13 cellular contexts compared by ENCODE assay signal in genomic region chr2:64115808-64116598, GRCh38. TPM values are rescaled to one million over a fixed set of nuclear protein-coding genes. Genes with fewer than 3 reads are reported as not detected.
A peak's percentile ranks its signal among the peaks of the same experiment; 100 is the strongest.
DNase-seq lines count a peak whose midpoint lies in the region; TF ChIP-seq lines count a peak whose summit lies in the region.
"Had no signal": no experiment of that assay in that cellular context is flagged by ENCODE, and none has a peak within 500 bp of the region (broad histone marks: within the 10 kb centered on the region; RNA-seq: fewer than 3 reads in every experiment).

No MANE protein-coding gene starts in this region.

- peaks cover 5% of the 10 kb centered on the region for H3K36me3 Mint-ChIP-seq in nephron progenitor cell (ENCODE audit: low read depth)

- H3K4me3 ChIP-seq in KMS-11 (IDR thresholded peaks at IDR 0.05; ENCODE audit: insufficient read depth, low read depth, low read length) (peak overlapping the region; percentile 3), dorsolateral prefrontal cortex (no peak overlapping the region), parathyroid adenoma (ENCODE audit: low read depth, low read length) (no peak overlapping the region)

- H3K4me3 Mint-ChIP-seq in nephron progenitor cell = no peak overlapping the region

- H3K36me3 ChIP-seq in KMS-11 (ENCODE audit: insufficient read depth) (no peaks in the 10 kb centered on the region), parathyroid adenoma (ENCODE audit: control insufficient read depth, insufficient read depth, low read length) (no peaks in the 10 kb centered on the region)

- H3K27me3 ChIP-seq in KMS-11 (ENCODE audit: insufficient read depth, low read depth) (no peaks in the 10 kb centered on the region), dorsolateral prefrontal cortex (no peaks in the 10 kb centered on the region), parathyroid adenoma (ENCODE audit: control insufficient read depth, insufficient read depth, low read length) (no peaks in the 10 kb centered on the region)

- H3K4me2 ChIP-seq in KMS-11 = peak overlapping the region; percentile 81; the same call in 1 of the 2 replicates
- H3K4me2 ChIP-seq in parathyroid adenoma (ENCODE audit: low read length) = peak overlapping the region; percentile 13

- H2AFZ ChIP-seq in KMS-11 (ENCODE audit: low read depth) (no peak overlapping the region), parathyroid adenoma (no peak overlapping the region)

- DNase-seq in NOMO-1 treated with DMSO at 0.1 percent for 48 hours (lab: John Stamatoyannopoulos, UW; ENCODE audit: unreplicated experiment) (peak; percentile 26), NOMO-1 treated with dmso at 0.1 percent for 144 hours (lab: John Stamatoyannopoulos, UW; ENCODE audit: unreplicated experiment) (no peak), dorsolateral prefrontal cortex (no peak), NCI-H2196 (lab: John Stamatoyannopoulos, UW; ENCODE audit: unreplicated experiment) (no peak), nephron progenitor cell (no peak), nucleus accumbens (lab: John Stamatoyannopoulos, UW) (no peak)
- DNase-seq: head of caudate nucleus; MV-4-11; NK-92 treated with Interleukin-12 subunit alpha and Interleukin-12 subunit beta, amount 100 ng/mL, for 24 hours; stimulated activated naive CD4-positive, alpha-beta T cell treated with Interleukin-2 at 50 U/mL for 16 hours had no signal

- no peaks in the 10 kb centered on the region for H3K27me3 Mint-ChIP-seq in nephron progenitor cell (ENCODE audit: low read depth, poor library complexity)

- H3K9ac ChIP-seq in KMS-11 (no peak overlapping the region), parathyroid adenoma (no peak overlapping the region)

- no peaks in the 10 kb centered on the region for H3K9me3 Mint-ChIP-seq in nephron progenitor cell

- H3K27ac ChIP-seq in KMS-11 (peak overlapping the region; percentile 71; the same call in 1 of the 2 replicates), dorsolateral prefrontal cortex (peak overlapping the region in 32 of 59 donors; percentile 0 to 70 (median 20)), parathyroid adenoma (peak overlapping the region; percentile 22)
- H3K27ac ChIP-seq: 22Rv1 had no signal

- intact Hi-C loops in dorsolateral prefrontal cortex (cut with DNase I) = no loop called here

- no peak overlapping the region for H3K27ac Mint-ChIP-seq in nephron progenitor cell

- no peaks in the 10 kb centered on the region for H4K20me1 ChIP-seq in KMS-11 (ENCODE audit: insufficient read depth)

- peaks cover 88% of the 10 kb centered on the region for H3K4me1 ChIP-seq in KMS-11 (ENCODE audit: low read depth, poor library complexity, severe bottlenecking)
- peaks cover 21% of the 10 kb centered on the region for H3K4me1 ChIP-seq in parathyroid adenoma

- no peaks in the 10 kb centered on the region for H3K9me3 ChIP-seq in parathyroid adenoma (ENCODE audit: control insufficient read depth, low read length)

- peaks cover 22% of the 10 kb centered on the region for H3K4me1 Mint-ChIP-seq in nephron progenitor cell

- peaks cover 89% of the 10 kb centered on the region for H3K79me2 ChIP-seq in KMS-11 (ENCODE audit: insufficient read depth, low read depth)
- H3K79me2 ChIP-seq in parathyroid adenoma = peaks cover 14% of the 10 kb centered on the region

- TF ChIP-seq CTCF in KMS-11 (conservative IDR thresholded peaks at IDR 0.05; ENCODE audit: low read depth, low read length) = no peak
- no peak for TF ChIP-seq CTCF in dorsolateral prefrontal cortex (IDR thresholded peaks at IDR 0.05 in 54 of 56, conservative IDR thresholded peaks at IDR 0.05 in 2 of 56; ENCODE audit: low read depth in 1 of 56, partially characterized antibody in 56 of 56)
- TF ChIP-seq CTCF in parathyroid adenoma (IDR thresholded peaks at IDR 0.05) = no peak
- TF ChIP-seq CTCF in nephron progenitor cell (IDR thresholded peaks at IDR 0.05) = no peak

RNA-seq across cellular contexts. Expression of gene PELI1, which starts 28.2 kb away (rescaled TPM):
- 10 to 100 TPM; 14.7 to 45.5 (median 26.9) TPM for total RNA-seq in dorsolateral prefrontal cortex

Comparison
In these comparisons a context has a peak if more than half of its experiments do, and no peak if none do; other contexts are left out.
1. H3K27ac ChIP-seq: peak in every context shown above with its lines; median percentile 71 in KMS-11; 22 in parathyroid adenoma; 20 in dorsolateral prefrontal cortex.